In the genomic region with DNA sequence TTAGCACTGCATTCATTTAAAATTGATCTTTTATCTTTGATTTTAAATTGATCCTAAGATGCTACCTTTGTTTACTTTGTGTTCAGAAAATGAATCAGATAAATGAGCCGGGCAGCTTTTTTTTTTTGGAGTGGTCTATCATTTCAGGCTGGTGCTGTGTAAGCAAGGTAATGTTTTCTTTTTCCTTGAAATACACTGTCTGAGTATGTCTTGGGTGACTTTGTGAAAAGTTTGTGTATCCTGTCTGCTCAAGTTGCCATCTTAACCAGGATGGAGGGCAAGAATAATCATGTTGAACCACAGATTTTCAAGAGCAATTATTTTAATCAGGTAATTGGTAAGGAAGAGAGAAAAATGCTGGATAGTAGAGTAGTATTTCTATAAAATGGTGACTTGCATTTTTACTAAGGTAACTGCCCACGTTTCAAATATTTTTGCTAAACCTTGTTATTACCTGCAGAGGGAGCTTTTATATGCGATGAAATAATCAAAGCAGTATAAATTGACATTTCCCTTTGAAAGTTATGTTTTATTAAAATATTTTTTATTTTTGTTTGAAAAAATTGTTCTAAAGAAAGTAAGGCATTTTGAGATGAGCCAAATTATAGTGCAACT, we compare ENCODE assay signal across 2 cellular contexts.
TF ChIP-seq lines count a peak whose summit lies in the region.

No MANE protein-coding gene starts in this region.

TF ChIP-seq in SK-N-SH, 30 proteins besides CTCF, POLR2A, EP300 and RAD21 (continued from another document):
- TF ChIP-seq, protein P1, sequence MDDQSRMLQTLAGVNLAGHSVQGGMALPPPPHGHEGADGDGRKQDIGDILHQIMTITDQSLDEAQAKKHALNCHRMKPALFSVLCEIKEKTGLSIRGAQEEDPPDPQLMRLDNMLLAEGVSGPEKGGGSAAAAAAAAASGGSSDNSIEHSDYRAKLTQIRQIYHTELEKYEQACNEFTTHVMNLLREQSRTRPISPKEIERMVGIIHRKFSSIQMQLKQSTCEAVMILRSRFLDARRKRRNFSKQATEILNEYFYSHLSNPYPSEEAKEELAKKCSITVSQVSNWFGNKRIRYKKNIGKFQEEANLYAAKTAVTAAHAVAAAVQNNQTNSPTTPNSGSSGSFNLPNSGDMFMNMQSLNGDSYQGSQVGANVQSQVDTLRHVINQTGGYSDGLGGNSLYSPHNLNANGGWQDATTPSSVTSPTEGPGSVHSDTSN (IDR thresholded peaks at IDR 0.05), result no peak
- TF ChIP-seq SMC3 (IDR thresholded peaks at IDR 0.05; ENCODE audit: low read depth, low read length) (no peak), RCOR1 (IDR thresholded peaks at IDR 0.05; ENCODE audit: low read length) (no peak)
TF ChIP-seq in SK-N-SH: peak in this region for 0.

TF ChIP-seq in SK-N-SH treated with all-trans-retinoic acid at 6 μM for 48 hours, 23 proteins besides CTCF, POLR2A, EP300 and RAD21:
- TF ChIP-seq, protein P2, sequence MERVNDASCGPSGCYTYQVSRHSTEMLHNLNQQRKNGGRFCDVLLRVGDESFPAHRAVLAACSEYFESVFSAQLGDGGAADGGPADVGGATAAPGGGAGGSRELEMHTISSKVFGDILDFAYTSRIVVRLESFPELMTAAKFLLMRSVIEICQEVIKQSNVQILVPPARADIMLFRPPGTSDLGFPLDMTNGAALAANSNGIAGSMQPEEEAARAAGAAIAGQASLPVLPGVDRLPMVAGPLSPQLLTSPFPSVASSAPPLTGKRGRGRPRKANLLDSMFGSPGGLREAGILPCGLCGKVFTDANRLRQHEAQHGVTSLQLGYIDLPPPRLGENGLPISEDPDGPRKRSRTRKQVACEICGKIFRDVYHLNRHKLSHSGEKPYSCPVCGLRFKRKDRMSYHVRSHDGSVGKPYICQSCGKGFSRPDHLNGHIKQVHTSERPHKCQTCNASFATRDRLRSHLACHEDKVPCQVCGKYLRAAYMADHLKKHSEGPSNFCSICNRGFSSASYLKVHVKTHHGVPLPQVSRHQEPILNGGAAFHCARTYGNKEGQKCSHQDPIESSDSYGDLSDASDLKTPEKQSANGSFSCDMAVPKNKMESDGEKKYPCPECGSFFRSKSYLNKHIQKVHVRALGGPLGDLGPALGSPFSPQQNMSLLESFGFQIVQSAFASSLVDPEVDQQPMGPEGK (CRISPR knock-in tag; IDR thresholded peaks at IDR 0.05; ENCODE audit: borderline replicate concordance), result no peak
- no peak for TF ChIP-seq ZNF70 (CRISPR knock-in tag; IDR thresholded peaks at IDR 0.05)
- no peak for TF ChIP-seq ZFP3 (CRISPR knock-in tag; IDR thresholded peaks at IDR 0.05)
- no peak for TF ChIP-seq SNAI2 (CRISPR knock-in tag; IDR thresholded peaks at IDR 0.05)
- TF ChIP-seq ZNF565 (CRISPR knock-in tag; conservative IDR thresholded peaks at IDR 0.05; ENCODE audit: low read depth), result no peak
